ENCODE assay signal across 7 cellular contexts in genomic region chr2:225041871-225042799, GRCh38. TPM values are rescaled to one million over a fixed set of nuclear protein-coding genes. Genes with fewer than 3 reads are reported as not detected.
DNase-seq lines count a peak whose midpoint lies in the region; ATAC-seq and TF ChIP-seq lines count a peak whose summit lies in the region.

Gene DOCK10 (minus strand): TSS chr2:225042468. CDS start chr2:225042374, 94 bp downstream.

- H3K27me3 ChIP-seq in esophagus squamous epithelium = peaks cover 0 to 30% (median 0%) of the 10 kb centered on the region in 4 donors
- no peaks in the 10 kb centered on the region for H3K27me3 ChIP-seq in naive thymus-derived CD4-positive, alpha-beta T cell (ENCODE audit: control insufficient read depth in 2 of 2, insufficient read depth in 2 of 2, low read length in 2 of 2)
- peaks cover 0 to 45% (median 19%) of the 10 kb centered on the region in 3 donors for H3K27me3 ChIP-seq in stomach

- peaks cover 22% of the 10 kb centered on the region for H3K36me3 Mint-ChIP-seq in HFFc6 (ENCODE audit: low read depth)
- peaks cover 0 to 32% (median 4%) of the 10 kb centered on the region in 5 donors for H3K36me3 Mint-ChIP-seq in naive thymus-derived CD4-positive, alpha-beta T cell

- intact Hi-C loops in esophagus squamous epithelium (cut with DNase I) = no loop called here
- intact Hi-C loops in naive thymus-derived CD4-positive, alpha-beta T cell (cut with micrococcal nuclease) = loop anchor here (1.0 to 10.0 kb wide), 17 partner anchors 10 to 1795 kb away; partner anchors contain the start of genes CUL3 (in 2 of the 2), RHBDD1 (in 2 of the 2) and MRPL44 (in 1 of the 2)
- intact Hi-C loops in stomach (cut with DNase I; ENCODE audit: low total_unique reads) = no loop called here

- H3K4me3 Mint-ChIP-seq in HFFc6 = peak within 1 kb of the TSS; percentile 97
- H3K4me3 Mint-ChIP-seq in naive thymus-derived CD4-positive, alpha-beta T cell = peak within 1 kb of the TSS; percentile 93 to 100 (median 98)

- peaks cover 2% of the 10 kb centered on the region; the same call in 1 of the 2 replicates for H3K27me3 Mint-ChIP-seq in HFFc6 (ENCODE audit: insufficient read depth)
- peaks cover 0 to 29% (median 0%) of the 10 kb centered on the region in 5 donors for H3K27me3 Mint-ChIP-seq in naive thymus-derived CD4-positive, alpha-beta T cell

- CTCF ChIA-PET in naive thymus-derived CD4-positive, alpha-beta T cell (lab: Charles Lee) = interaction anchor here (0.7 to 1.0 kb wide), 5 partner anchors 9 to 80 kb away, joined by 3 to 4 read pairs (median 3); no protein-coding TSS in a partner anchor

- POLR2A ChIA-PET in naive thymus-derived CD4-positive, alpha-beta T cell (lab: Charles Lee) = interaction anchor here (0.6 to 4.8 kb wide), 19 partner anchors 8 to 174 kb away, joined by 3 to 33 read pairs (median 4); no protein-coding TSS in a partner anchor

- H3K27ac Mint-ChIP-seq in HFFc6 = peak within 1 kb of the TSS; percentile 88
- H3K27ac Mint-ChIP-seq in naive thymus-derived CD4-positive, alpha-beta T cell = peak within 1 kb of the TSS; percentile 92 to 99 (median 96)

- H3K4me1 ChIP-seq in esophagus squamous epithelium (peaks cover 0 to 38% (median 7%) of the 10 kb centered on the region in 3 donors), stomach (peaks cover 9 to 26% (median 23%) of the 10 kb centered on the region in 4 donors)
- peaks cover 31 to 40% of the 10 kb centered on the region in 2 donors for H3K4me1 ChIP-seq in naive thymus-derived CD4-positive, alpha-beta T cell (ENCODE audit: control insufficient read depth in 2 of 2, insufficient read depth in 2 of 2, low read length in 2 of 2)

- TF ChIP-seq POLR2A in esophagus squamous epithelium (IDR thresholded peaks at IDR 0.05) (no peak), stomach (IDR thresholded peaks at IDR 0.05) (no peak)

- H3K4me3 ChIP-seq in esophagus squamous epithelium (peak within 1 kb of the TSS; percentile 54 to 80 (median 66)), stomach (peak within 1 kb of the TSS; percentile 56 to 92 (median 62))
- H3K4me3 ChIP-seq in naive thymus-derived CD4-positive, alpha-beta T cell (ENCODE audit: low read length) = peak within 1 kb of the TSS; percentile 85

- TF ChIP-seq CTCF in HFFc6 (IDR thresholded peaks at IDR 0.05) (peak; percentile 38; the same call in 1 of the 2 replicates), esophagus squamous epithelium (IDR thresholded peaks at IDR 0.05) (no peak), stomach (IDR thresholded peaks at IDR 0.05) (no peak)

- DNase-seq in HFFc6 (peak; percentile 13), NCI-H446 treated with DMSO at 0.1 percent for 48 hours (lab: John Stamatoyannopoulos, UW) (peak; percentile 4), activated T-cell treated with anti-CD3 and anti-CD28 coated beads for 48 hours (ENCODE audit: low read depth) (peak; percentile 47), esophagus squamous epithelium (lab: John Stamatoyannopoulos, UW) (no peak), stomach (peak; percentile 40)
- DNase-seq in naive thymus-derived CD4-positive, alpha-beta T cell = peak; percentile 38 to 60 (median 57)

- 0% methylated on average over 11 to 17 of the region's 112 CpGs for WGBS in esophagus squamous epithelium, 2 donors
- WGBS in stomach, 5 donors = 0 to 1% (median 1%) methylated on average over 39 to 112 of the region's 112 CpGs

- TF ChIP-seq EP300 in stomach (IDR thresholded peaks at IDR 0.05) = no peak

- H3K27ac ChIP-seq in esophagus squamous epithelium (peak within 1 kb of the TSS; percentile 16 to 70 (median 61)), stomach (peak within 1 kb of the TSS; percentile 3 to 63 (median 58))
- peak within 1 kb of the TSS; percentile 96 for H3K27ac ChIP-seq in naive thymus-derived CD4-positive, alpha-beta T cell (ENCODE audit: low read depth, low read length)

- H3K9me3 ChIP-seq in esophagus squamous epithelium = no peaks in the 10 kb centered on the region
- H3K9me3 ChIP-seq in naive thymus-derived CD4-positive, alpha-beta T cell (ENCODE audit: control insufficient read depth in 2 of 3, low read length in 3 of 3) = no peaks in the 10 kb centered on the region
- H3K9me3 ChIP-seq in stomach = no peaks in the 10 kb centered on the region

- no peaks in the 10 kb centered on the region for H3K36me3 ChIP-seq in esophagus squamous epithelium
- H3K36me3 ChIP-seq in naive thymus-derived CD4-positive, alpha-beta T cell (ENCODE audit: control insufficient read depth in 2 of 3, insufficient read depth in 3 of 3, low read length in 3 of 3) = peaks cover 0 to 5% (median 0%) of the 10 kb centered on the region in 3 experiments
- H3K36me3 ChIP-seq in stomach = no peaks in the 10 kb centered on the region

- peak; percentile 33 for ATAC-seq in GM18502 (IDR thresholded peaks at IDR 0.05; ENCODE audit: poor library complexity, unreplicated experiment)
- peak; percentile 67 for ATAC-seq in naive thymus-derived CD4-positive, alpha-beta T cell

- peaks cover 51% of the 10 kb centered on the region for H3K4me1 Mint-ChIP-seq in HFFc6 (ENCODE audit: low read depth)
- peaks cover 40 to 61% (median 55%) of the 10 kb centered on the region in 7 donors for H3K4me1 Mint-ChIP-seq in naive thymus-derived CD4-positive, alpha-beta T cell

- no peaks in the 10 kb centered on the region for H3K9me3 Mint-ChIP-seq in HFFc6
- no peaks in the 10 kb centered on the region for H3K9me3 Mint-ChIP-seq in naive thymus-derived CD4-positive, alpha-beta T cell

RNA-seq across cellular contexts. Expression of gene DOCK10, which starts in this region (rescaled TPM):
- total RNA-seq in HFFc6 (2021; fragmentation: NEBNext Ultra II Directional; extraction: Animal tissue kit (Norgen Biotek cat#: 25700)) = 10 to 100 TPM; 61.1 to 78.8 (median 75.8) TPM
- 10 to 100 TPM in 3 of 4 donors, 1 to 10 TPM in 1; 9.2 to 16.6 (median 11.7) TPM for total RNA-seq in esophagus squamous epithelium
- total RNA-seq in naive thymus-derived CD4-positive, alpha-beta T cell = 100 to 1,000 TPM; 200 to 275 (median 231) TPM
- polyA plus RNA-seq in naive thymus-derived CD4-positive, alpha-beta T cell = 10 to 100 TPM; 64.2 to 71.2 TPM
- total RNA-seq in stomach = 10 to 100 TPM in 3 of 5 donors, 1 to 10 TPM in 1, under 1 TPM in 1; 0.89 to 33.8 (median 19.7) TPM
- 1 to 10 TPM; 1.6 to 2.0 (median 1.7) TPM for polyA plus RNA-seq in stomach

Comparison
In these comparisons a context has a peak if more than half of its experiments do, and no peak if none do; other contexts are left out.
1. RNA of gene DOCK10 (polyA plus RNA-seq): 64.2 to 71.2 TPM in naive thymus-derived CD4-positive, alpha-beta T cell; 1.6 to 2.0 TPM in stomach; every median in the first group is over 10 times any median in the second.
2. intact Hi-C loops: an anchor here in naive thymus-derived CD4-positive, alpha-beta T cell (1.0 to 10.0 kb wide); none called in esophagus squamous epithelium and stomach.
3. Peak in every context shown above with its lines, with median percentiles within 50 percentile points of each other: H3K27ac ChIP-seq and H3K4me3 ChIP-seq.